In the genomic region with DNA sequence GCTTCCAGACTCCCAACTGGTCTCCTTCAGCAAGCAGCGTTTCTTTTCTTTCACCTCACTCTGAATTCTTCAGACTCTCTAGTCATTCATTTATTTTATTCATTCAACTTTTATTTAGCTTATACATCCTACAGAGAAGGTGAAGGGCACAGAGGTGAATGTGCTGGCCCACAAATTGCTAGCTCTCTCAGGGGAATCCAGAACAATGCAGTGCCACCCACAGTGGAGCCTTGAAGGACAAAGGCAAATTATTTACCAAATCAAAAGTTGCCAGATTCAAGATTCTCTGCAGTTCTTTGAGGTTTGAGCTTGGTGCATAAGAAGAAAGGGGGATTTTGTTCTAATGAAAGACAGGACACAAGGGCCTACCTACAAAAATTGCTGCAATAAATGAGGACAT, we compare ENCODE assay signal across 18 cellular contexts. TPM values are rescaled to one million over a fixed set of nuclear protein-coding genes. Genes with fewer than 3 reads are reported as not detected.
A peak's percentile ranks its signal among the peaks of the same experiment; 100 is the strongest.
DNase-seq lines count a peak whose midpoint lies in the region; ATAC-seq and TF ChIP-seq lines count a peak whose summit lies in the region.
"Had no signal": no experiment of that assay in that cellular context is flagged by ENCODE, and none has a peak within 500 bp of the region (broad histone marks: within the 10 kb centered on the region; RNA-seq: fewer than 3 reads in every experiment).

No MANE protein-coding gene starts in this region.

- no peaks in the 10 kb centered on the region for H4K20me1 ChIP-seq in OCI-LY7 (ENCODE audit: insufficient read depth, low read length)
- H4K20me1 ChIP-seq: BLaER1 had no signal

- H3K27ac ChIP-seq in OCI-LY7 (ENCODE audit: low read depth, low read length, poor library complexity, severe bottlenecking) (no peak overlapping the region), esophagus muscularis mucosa (replicated peaks in 1 of 4) (no peak overlapping the region), psoas muscle (no peak overlapping the region)
- H3K27ac ChIP-seq: BLaER1, HL-60 had no signal

- H3K9me2 ChIP-seq in OCI-LY7 (ENCODE audit: insufficient read depth, low read length): no peaks in the 10 kb centered on the region

- DNase-seq in HAP-1 (ENCODE audit: low spot score in 2 of 2): peak; percentile 19 to 27
- no peak for DNase-seq in OCI-LY7 (ENCODE audit: low spot score)
- peak; percentile 17 for DNase-seq in esophagus muscularis mucosa (ENCODE audit: extremely low spot score)
- peak; percentile 49 for DNase-seq in retina
- no peak for DNase-seq in COLO829 (ENCODE audit: low spot score)
- no peak for DNase-seq in psoas muscle
- DNase-seq: AML-193; Calu3; CD4-positive, CD25-positive, alpha-beta regulatory T cell; DMS79; KG1 had no signal

- 88% methylated on average over 1 of the region's 1 CpG for WGBS in esophagus muscularis mucosa
- WGBS in psoas muscle, 3 donors: 63 to 90% (median 73%) methylated on average over 1 of the region's 1 CpG

- TF ChIP-seq POLR2A in esophagus muscularis mucosa (IDR thresholded peaks at IDR 0.05; ENCODE audit: low read depth): no peak

- TF ChIP-seq CTCF in OCI-LY7 (conservative IDR thresholded peaks at IDR 0.05; ENCODE audit: low read length) (no peak), esophagus muscularis mucosa (IDR thresholded peaks at IDR 0.05) (no peak), psoas muscle (IDR thresholded peaks at IDR 0.05) (no peak)

- H3K9me3 ChIP-seq in HAP-1 (no peaks in the 10 kb centered on the region), OCI-LY7 (ENCODE audit: low read length) (no peaks in the 10 kb centered on the region), esophagus muscularis mucosa (no peaks in the 10 kb centered on the region), psoas muscle (no peaks in the 10 kb centered on the region)
- H3K9me3 ChIP-seq: BLaER1 had no signal

- in situ Hi-C loops in HAP-1 (cut with MboI; ENCODE audit: low sequenced_read_pairs): no loop called here

- no peaks in the 10 kb centered on the region for H3K79me2 ChIP-seq in OCI-LY7 (ENCODE audit: insufficient read depth, low read depth, low read length)

- BruUV-seq in OCI-LY7 (replicated peaks; lab: Mats Ljungman, UMichigan): no TSS peak

- ATAC-seq in GM21786 (IDR thresholded peaks at IDR 0.05; ENCODE audit: unreplicated experiment): no peak
- ATAC-seq in psoas muscle: no peak
- ATAC-seq: GM12878, HCT116 had no signal

- POLR2A ChIA-PET in OCI-LY7 (lab: Charles Lee): interaction anchor here (0.8 to 2.4 kb wide), 5 partner anchors 9 to 30 kb away, joined by 3 to 7 read pairs (median 5); no protein-coding TSS in a partner anchor

- no peak for TF ChIP-seq EP300 in esophagus muscularis mucosa (IDR thresholded peaks at IDR 0.05)

- H3K4me3 ChIP-seq in HAP-1 (no peak overlapping the region), OCI-LY7 (ENCODE audit: low read depth, low read length, poor library complexity, severe bottlenecking) (no peak overlapping the region), esophagus muscularis mucosa (no peak overlapping the region), psoas muscle (no peak overlapping the region)
- H3K4me3 ChIP-seq: BLaER1, GM12878 had no signal

- CTCF ChIA-PET in OCI-LY7 (lab: Charles Lee; ENCODE audit: unreplicated experiment): interaction anchor here (1.4 kb wide), 1 partner anchor 12 kb away, joined by 4 read pairs; no protein-coding TSS in a partner anchor

- peak overlapping the region; percentile 31; the same call in 1 of the 2 replicates for H2AFZ ChIP-seq in OCI-LY7 (ENCODE audit: low read length)

- H3K4me1 ChIP-seq in HAP-1: peaks cover 30% of the 10 kb centered on the region
- peaks cover 17% of the 10 kb centered on the region for H3K4me1 ChIP-seq in OCI-LY7 (ENCODE audit: insufficient read depth, low read length, poor library complexity, severe bottlenecking)
- H3K4me1 ChIP-seq in esophagus muscularis mucosa: peaks cover 0 to 23% (median 20%) of the 10 kb centered on the region in 4 donors
- H3K4me1 ChIP-seq in psoas muscle: no peaks in the 10 kb centered on the region

- H3K36me3 ChIP-seq in HAP-1 (replicated peaks): no peaks in the 10 kb centered on the region
- H3K36me3 ChIP-seq in OCI-LY7 (ENCODE audit: insufficient read depth, low read length): no peaks in the 10 kb centered on the region
- H3K36me3 ChIP-seq in esophagus muscularis mucosa: no peaks in the 10 kb centered on the region
- H3K36me3 ChIP-seq in psoas muscle (ENCODE audit: insufficient read depth in 1 of 2, low read depth in 1 of 2): no peaks in the 10 kb centered on the region
- H3K36me3 ChIP-seq: BLaER1 had no signal

- intact Hi-C loops in OCI-LY7 (cut with micrococcal nuclease; ENCODE audit: unreplicated experiment) (no loop called here), esophagus muscularis mucosa (cut with DNase I) (no loop called here), psoas muscle (cut with DNase I) (no loop called here)

- H3K27me3 ChIP-seq in HAP-1 (ENCODE audit: low read depth) (no peaks in the 10 kb centered on the region), esophagus muscularis mucosa (no peaks in the 10 kb centered on the region), psoas muscle (ENCODE audit: insufficient read depth in 3 of 3, low read length in 2 of 3) (no peaks in the 10 kb centered on the region)
- H3K27me3 ChIP-seq: BLaER1 had no signal

- H3K4me2 ChIP-seq in OCI-LY7 (ENCODE audit: low read length): no peak overlapping the region
- H3K4me2 ChIP-seq: BLaER1 had no signal

RNA-seq across cellular contexts. Expression of a gene that starts 29.7 kb away (rescaled TPM):
- not detected in 2 replicates for total RNA-seq in OCI-LY7 (2014; rRNA removed; shearing (Covaris generic))
- total RNA-seq in OCI-LY7 (2022) (not detected in 2 replicates), esophagus muscularis mucosa (1 to 10 TPM in 2 of 4 donors, under 1 TPM in 2; 0.63 to 1.2 (median 0.93) TPM), psoas muscle (under 1 TPM in 3 of 4 donors, not detected in 1; 0.28 to 0.49 (median 0.42) TPM)
- under 1 TPM in 2 of 3 donors, not detected in 1; 0.03 TPM for polyA plus RNA-seq in psoas muscle
- total RNA-seq: Calu3; CD4-positive, CD25-positive, alpha-beta regulatory T cell; G401 had no signal
- polyA plus RNA-seq: CD4-positive, CD25-positive, alpha-beta regulatory T cell; IgD-negative memory B cell had no signal

Comparison
In these comparisons a context has a peak if more than half of its experiments do, and no peak if none do; other contexts are left out.
1. DNase-seq: peak in HAP-1 (2 of 2), esophagus muscularis mucosa (single experiment) and retina (single experiment); none in OCI-LY7 (single experiment), COLO829 (single experiment) and psoas muscle (0 of 2).